Comparison of ENCODE assay signal across 8 cellular contexts in the genomic region with DNA sequence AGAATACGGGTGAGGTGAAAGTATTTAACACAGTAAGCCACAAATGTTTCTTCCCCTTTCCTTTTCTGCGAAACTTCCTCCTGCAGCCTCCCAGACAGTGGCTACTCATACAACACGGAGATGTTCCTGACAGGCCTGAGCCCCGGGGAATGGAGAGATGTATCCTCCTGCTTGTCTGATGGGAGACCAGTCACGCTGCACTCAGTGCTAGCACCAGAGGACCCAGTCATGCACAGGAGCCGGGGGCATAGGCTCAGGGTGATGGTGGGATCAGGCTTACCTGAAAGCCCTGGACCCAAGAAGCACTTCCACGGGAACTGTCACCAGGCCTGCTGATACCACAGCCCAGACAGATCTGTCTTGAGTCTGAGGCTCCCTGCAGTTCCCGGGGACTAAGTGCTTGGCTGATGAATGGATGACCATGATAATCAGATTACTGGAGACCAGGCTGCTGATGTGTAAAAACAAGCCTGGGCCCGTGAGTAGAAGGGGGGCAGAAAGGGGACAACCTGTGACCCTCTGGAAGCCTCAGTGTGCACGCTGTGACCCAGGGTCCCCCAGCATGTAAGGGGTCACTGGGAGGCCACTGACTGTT.
DNase-seq lines count a peak whose midpoint lies in the region; ATAC-seq, FAIRE-seq and TF ChIP-seq lines count a peak whose summit lies in the region.
"Not testable (repeated sequence)": the region's sequence is repeated elsewhere in the genome, so short reads cannot be mapped to it uniquely, and the experiment has no call there.

No MANE protein-coding gene starts in this region.

- H3K9me3 ChIP-seq in BLaER1; breast epithelium; esophagus squamous epithelium; stomach smooth muscle (ENCODE audit: control insufficient read depth in 2 of 2, low read length in 2 of 2): not testable (repeated sequence)

- not testable (repeated sequence) for H3K9me3 Mint-ChIP-seq in nephron

- H3K4me3 ChIP-seq in BLaER1; breast epithelium; esophagus squamous epithelium; stomach smooth muscle (ENCODE audit: low read length in 2 of 2): not testable (repeated sequence)

- not testable (repeated sequence) for H4K20me1 ChIP-seq in BLaER1

- not testable (repeated sequence) for H3K27me3 Mint-ChIP-seq in nephron (ENCODE audit: low read depth)

- H3K4me3 Mint-ChIP-seq in nephron: not testable (repeated sequence)

- peak overlapping the region; percentile 77 for H3K4me2 ChIP-seq in BLaER1

- TF ChIP-seq CTCF in breast epithelium (IDR thresholded peaks at IDR 0.05); esophagus squamous epithelium (IDR thresholded peaks at IDR 0.05); nephron (IDR thresholded peaks at IDR 0.05; ENCODE audit: unreplicated experiment in 3 of 3): not testable (repeated sequence)

- peak; percentile 1; the same call in 1 of the 3 replicates for ATAC-seq in SK-N-SH treated with all-trans-retinoic acid at 6 μM for 48 hours

- peak overlapping the region in 2 of 3 experiments; percentile 98 for H3K27ac Mint-ChIP-seq in nephron

- H3K36me3 ChIP-seq in BLaER1: peaks cover 61% of the 10 kb centered on the region
- H3K36me3 ChIP-seq in breast epithelium; esophagus squamous epithelium; stomach smooth muscle (ENCODE audit: control insufficient read depth in 2 of 2, insufficient read depth in 2 of 2, low read length in 2 of 2): not testable (repeated sequence)

- peaks cover 65% of the 10 kb centered on the region for H3K4me1 Mint-ChIP-seq in nephron

- H3K27ac ChIP-seq in BLaER1: not testable (repeated sequence)
- peak overlapping the region; percentile 75 to 87 for H3K27ac ChIP-seq in breast epithelium
- peak overlapping the region in 3 of 4 donors; percentile 45 to 76 (median 70) for H3K27ac ChIP-seq in esophagus squamous epithelium
- H3K27ac ChIP-seq in stomach smooth muscle (ENCODE audit: low read length): peak overlapping the region; percentile 96

- peak; percentile 36 for DNase-seq in MV-4-11 (lab: John Stamatoyannopoulos, UW)
- peak in 1 of 2 donors; percentile 18 for DNase-seq in breast epithelium (ENCODE audit: low spot score in 2 of 2)
- not testable (repeated sequence) for DNase-seq in esophagus squamous epithelium (lab: John Stamatoyannopoulos, UW); urothelium cell line (ENCODE audit: low spot score)

- H3K4me1 ChIP-seq in BLaER1 (peaks cover 19% of the 10 kb centered on the region), esophagus squamous epithelium (peaks cover 12 to 48% (median 18%) of the 10 kb centered on the region in 3 donors), stomach smooth muscle (ENCODE audit: control insufficient read depth, insufficient read depth, low read length) (peaks cover 55% of the 10 kb centered on the region)
- H3K4me1 ChIP-seq in breast epithelium: not testable (repeated sequence)

- H3K27me3 ChIP-seq in BLaER1; breast epithelium; esophagus squamous epithelium; stomach smooth muscle (ENCODE audit: control insufficient read depth in 1 of 2, insufficient read depth in 2 of 2, low read length in 2 of 2): not testable (repeated sequence)

- TF ChIP-seq POLR2A in breast epithelium (IDR thresholded peaks at IDR 0.05); esophagus squamous epithelium (IDR thresholded peaks at IDR 0.05): not testable (repeated sequence)

- not testable (repeated sequence) for H3K36me3 Mint-ChIP-seq in nephron (ENCODE audit: low read depth)

- H3K9ac ChIP-seq in BLaER1: not testable (repeated sequence)
- peak overlapping the region in 1 of 2 donors; percentile 64 for H3K9ac ChIP-seq in stomach smooth muscle (ENCODE audit: low read length in 2 of 2)

- 61% methylated on average over 4 of the region's 10 CpGs; no CpG with 5 or more reads in 1 of the 2 donors for WGBS in esophagus squamous epithelium, 2 donors

- intact Hi-C loops in breast epithelium (cut with DNase I; ENCODE audit: low total_unique reads); esophagus squamous epithelium (cut with DNase I): not testable (repeated sequence)

- peak; percentile 75 for FAIRE-seq in urothelium cell line (lab: Jason Lieb, UNC)
